9 cellular contexts compared by ENCODE assay signal in genomic region chr1:225766967-225767413, GRCh38. TPM values are rescaled to one million over a fixed set of nuclear protein-coding genes. Genes with fewer than 3 reads are reported as not detected.
A peak's percentile ranks its signal among the peaks of the same experiment; 100 is the strongest.
DNase-seq lines count a peak whose midpoint lies in the region; ATAC-seq, FAIRE-seq and TF ChIP-seq lines count a peak whose summit lies in the region.
"Had no signal": no experiment of that assay in that cellular context is flagged by ENCODE, and none has a peak within 500 bp of the region (broad histone marks: within the 10 kb centered on the region; RNA-seq: fewer than 3 reads in every experiment).

No MANE protein-coding gene starts in this region.

- H3K4me2 ChIP-seq in mammary epithelial cell (ENCODE audit: insufficient read depth, low read depth, low read length) = peak overlapping the region; percentile 51

- DNase-seq in NCI-H2171 treated with DMSO at 0.1 percent for 48 hours (lab: John Stamatoyannopoulos, UW) = peak; percentile 58
- no peak for DNase-seq in NCI-H2171 (lab: John Stamatoyannopoulos, UW)
- peak; percentile 82 for DNase-seq in mammary epithelial cell
- peak; percentile 32 for DNase-seq in lung (ENCODE audit: low spot score)
- peak; percentile 60 for DNase-seq in urothelium cell line (ENCODE audit: low spot score)
- no peak for DNase-seq in NCI-H748 (lab: John Stamatoyannopoulos, UW; ENCODE audit: unreplicated experiment)
- DNase-seq in NCI-H748 treated with DMSO at 0.1 percent for 48 hours (lab: John Stamatoyannopoulos, UW) = no peak
- DNase-seq: activated CD8-positive, alpha-beta memory T cell treated with anti-CD3 and anti-CD28 coated beads, Interleukin-2, amount 10 ng/mL, durations not matched to agents 7 days and 5 days had no signal

- CTCF ChIA-PET in mammary epithelial cell (lab: Charles Lee; ENCODE audit: low non-redundant PET) = interaction anchor here (0.6 kb wide), 1 partner anchor 20 kb away, joined by 3 read pairs; no protein-coding TSS in a partner anchor

- H3K4me1 ChIP-seq in mammary epithelial cell (ENCODE audit: insufficient read depth, low read length) (peaks cover 35% of the 10 kb centered on the region), lung (ENCODE audit: control insufficient read depth in 2 of 2, insufficient read depth in 2 of 2, low read length in 2 of 2) (peaks cover 10 to 20% of the 10 kb centered on the region in 2 donors)

- 9% methylated on average over 6 of the region's 6 CpGs for WGBS in mammary epithelial cell (ENCODE audit: low coverage, missing lambda C conversion rate)
- 68 to 79% methylated on average over 6 of the region's 6 CpGs for WGBS in lung, 2 donors

- intact Hi-C loops in mammary epithelial cell (cut with micrococcal nuclease) = no loop called here

- BruUV-seq in mammary epithelial cell (replicated peaks; lab: Mats Ljungman, UMichigan) = no TSS peak

- in situ Hi-C loops in mammary epithelial cell (cut with MboI; ENCODE audit: low sequenced_read_pairs in 2 of 2) = loop anchor here (10.0 to 25.0 kb wide), 2 partner anchors 105 to 292 kb away; partner anchors contain the start of gene ENAH (in 1 of the 2)

- H3K27me3 ChIP-seq in mammary epithelial cell (ENCODE audit: insufficient read depth, low read length) = no peaks in the 10 kb centered on the region
- no peaks in the 10 kb centered on the region for H3K27me3 ChIP-seq in lung (ENCODE audit: control insufficient read depth, insufficient read depth)

- no peak for FAIRE-seq in urothelium cell line (lab: Jason Lieb, UNC)

- no peaks in the 10 kb centered on the region for H3K36me3 ChIP-seq in mammary epithelial cell (ENCODE audit: insufficient read depth, low read length)
- H3K36me3 ChIP-seq in lung (ENCODE audit: control insufficient read depth in 2 of 2, insufficient read depth in 2 of 2, low read length in 2 of 2) = no peaks in the 10 kb centered on the region

- dilution Hi-C loops in mammary epithelial cell (cut with HindIII; ENCODE audit: low sequenced_read_pairs) = loop anchor here (5.0 kb wide), 2 partner anchors 85 to 280 kb away; no protein-coding TSS in a partner anchor

- H3K27ac ChIP-seq in mammary epithelial cell (ENCODE audit: insufficient read depth, low read depth, low read length) (peak overlapping the region; percentile 31), lung (ENCODE audit: low read depth in 1 of 2, low read length in 1 of 2) (peak overlapping the region; percentile 66 to 71)

- H3K9me3 ChIP-seq in mammary epithelial cell (replicated peaks; ENCODE audit: insufficient read depth, low read length) = no peaks in the 10 kb centered on the region
- H3K9me3 ChIP-seq in lung (ENCODE audit: control insufficient read depth in 2 of 2, insufficient read depth in 1 of 2, low read length in 1 of 2) = no peaks in the 10 kb centered on the region

- ATAC-seq in lung (ENCODE audit: insufficient read depth, low FRiP score) = peak; percentile 39
- no peak for ATAC-seq in HG02885 (IDR thresholded peaks at IDR 0.05; ENCODE audit: poor library complexity, unreplicated experiment)
- ATAC-seq: activated CD8-positive, alpha-beta memory T cell treated with anti-CD3 and anti-CD28 coated beads, Interleukin-2, amount 10 ng/mL, durations not matched to agents 7 days and 5 days had no signal

- H3K4me3 ChIP-seq in mammary epithelial cell (replicated peaks in 1 of 3; ENCODE audit: insufficient read depth in 1 of 3, low read depth in 2 of 3, low read length in 3 of 3) (no peak overlapping the region), lung (no peak overlapping the region)

- no peaks in the 10 kb centered on the region for H4K20me1 ChIP-seq in mammary epithelial cell (ENCODE audit: insufficient read depth, low read length)

- no peak for TF ChIP-seq CTCF in mammary epithelial cell (conservative IDR thresholded peaks at IDR 0.05 in 1 of 2, IDR thresholded peaks at IDR 0.05 in 1 of 2; ENCODE audit: extremely low read depth in 1 of 2, insufficient read depth in 1 of 2, low read depth in 1 of 2, low read length in 2 of 2)
- no peak for TF ChIP-seq CTCF in lung (IDR thresholded peaks at IDR 0.05; ENCODE audit: control extremely low read depth, extremely low read depth)

- H2AFZ ChIP-seq in mammary epithelial cell (ENCODE audit: low read depth, low read length) = peak overlapping the region; percentile 77

- no peaks in the 10 kb centered on the region for H3K79me2 ChIP-seq in mammary epithelial cell (ENCODE audit: insufficient read depth, low read length)

- no peak overlapping the region for H3K9ac ChIP-seq in mammary epithelial cell (ENCODE audit: insufficient read depth, low read length)

RNA-seq across cellular contexts. Expression of gene SRP9, which starts 10.6 kb away (rescaled TPM):
- 100 to 1,000 TPM; 164 to 214 TPM for total RNA-seq in mammary epithelial cell
- 228 TPM for polyA plus RNA-seq in mammary epithelial cell
- 74.5 TPM for polyA minus RNA-seq in mammary epithelial cell
- 100 to 1,000 TPM; 192 to 244 TPM for total RNA-seq in lung
- 100 to 1,000 TPM; 156 to 172 TPM for polyA plus RNA-seq in lung

RNA-seq across cellular contexts. Expression of gene EPHX1, which starts 42.9 kb away (rescaled TPM):
- total RNA-seq in mammary epithelial cell (10 to 100 TPM; 22.8 to 32.8 TPM), lung (100 to 1,000 TPM; 114 to 115 TPM)
- polyA plus RNA-seq in mammary epithelial cell (17.6 TPM), lung (10 to 100 TPM; 31.7 to 83.1 TPM)
- polyA minus RNA-seq in mammary epithelial cell = 15.2 TPM

Comparison
In these comparisons a context has a peak if more than half of its experiments do, and no peak if none do; other contexts are left out.
1. DNase-seq: peak in NCI-H2171 treated with DMSO at 0.1 percent for 48 hours (single experiment), mammary epithelial cell (single experiment), lung (single experiment) and urothelium cell line (single experiment); none in NCI-H2171 (single experiment), NCI-H748 (single experiment) and NCI-H748 treated with DMSO at 0.1 percent for 48 hours (single experiment).